In genomic region chr16:2048116-2048543, GRCh38 we compare ENCODE assay signal across 8 cellular contexts. TPM values are rescaled to one million over a fixed set of nuclear protein-coding genes. Genes with fewer than 3 reads are reported as not detected.
DNase-seq lines count a peak whose midpoint lies in the region; ATAC-seq, FAIRE-seq and TF ChIP-seq lines count a peak whose summit lies in the region.

No MANE protein-coding gene starts in this region.

- H3K9me3 ChIP-seq in HUES48 (ENCODE audit: control insufficient read depth, insufficient read depth, low read length) (no peaks in the 10 kb centered on the region), mucosa of rectum (ENCODE audit: control insufficient read depth in 2 of 2, low read length in 2 of 2) (no peaks in the 10 kb centered on the region)

- H3K4me3 ChIP-seq in HUES48 (ENCODE audit: low read depth, low read length) (peak overlapping the region; percentile 93), bronchial epithelial cell (ENCODE audit: low read depth, low read length) (peak overlapping the region; percentile 80), mucosa of rectum (ENCODE audit: low read length in 2 of 2) (peak overlapping the region; percentile 72 to 92)

- H3K4me1 ChIP-seq in HUES48 (ENCODE audit: control insufficient read depth, insufficient read depth, low read length) (peaks cover 7% of the 10 kb centered on the region), mucosa of rectum (ENCODE audit: control insufficient read depth in 2 of 2, insufficient read depth in 2 of 2, low read length in 2 of 2) (peaks cover 32 to 39% of the 10 kb centered on the region in 2 donors)

- TF ChIP-seq CTCF in C4-2B (conservative IDR thresholded peaks at IDR 0.05) = no peak
- TF ChIP-seq CTCF in bronchial epithelial cell (IDR thresholded peaks at IDR 0.05; ENCODE audit: insufficient read depth, low read length, severe bottlenecking) = no peak
- TF ChIP-seq CTCF in omental fat pad (IDR thresholded peaks at IDR 0.05) = no peak

- peak overlapping the region; percentile 80 for H3K27ac ChIP-seq in C4-2B
- no peak overlapping the region for H3K27ac ChIP-seq in HUES48 (ENCODE audit: low read depth, low read length)
- peak overlapping the region; percentile 41 to 77 for H3K27ac ChIP-seq in mucosa of rectum (ENCODE audit: low read depth in 2 of 2, low read length in 2 of 2)

- no peak for DNase-seq in bronchial epithelial cell (ENCODE audit: low read depth)
- no peak for DNase-seq in activated effector memory CD4-positive, alpha-beta T cell treated with anti-CD3 and anti-CD28 coated beads, Interleukin-2, amount 50 U/mL, for 16 hours
- DNase-seq in NCI-H2081 treated with DMSO at 0.1 percent for 48 hours (lab: John Stamatoyannopoulos, UW) = no peak
- DNase-seq in SKM-1 (lab: John Stamatoyannopoulos, UW; ENCODE audit: unreplicated experiment) = no peak
- DNase-seq in omental fat pad (ENCODE audit: low spot score) = no peak

- ATAC-seq in omental fat pad (ENCODE audit: low FRiP score) = no peak

- H3K36me3 ChIP-seq in HUES48 (ENCODE audit: control insufficient read depth, insufficient read depth, low read length) (peaks cover 36% of the 10 kb centered on the region), bronchial epithelial cell (ENCODE audit: control insufficient read depth, insufficient read depth, low read length) (peaks cover 9% of the 10 kb centered on the region), mucosa of rectum (ENCODE audit: control insufficient read depth in 2 of 2, insufficient read depth in 2 of 2, low read length in 2 of 2) (peaks cover 7 to 19% of the 10 kb centered on the region in 2 donors)

- peak overlapping the region; percentile 56; the same call in 1 of the 2 replicates for H3K9ac ChIP-seq in HUES48 (ENCODE audit: low read depth, low read length)
- peak overlapping the region; percentile 63 to 74 for H3K9ac ChIP-seq in mucosa of rectum (ENCODE audit: low read depth in 1 of 2, low read length in 2 of 2)

- no peaks in the 10 kb centered on the region for H3K27me3 ChIP-seq in HUES48 (ENCODE audit: control insufficient read depth, insufficient read depth, low read length)
- H3K27me3 ChIP-seq in bronchial epithelial cell (ENCODE audit: control insufficient read depth, insufficient read depth, low read length) = no peaks in the 10 kb centered on the region
- H3K27me3 ChIP-seq in mucosa of rectum (ENCODE audit: control insufficient read depth in 2 of 2, insufficient read depth in 2 of 2, low read length in 2 of 2) = no peaks in the 10 kb centered on the region

- no peak for FAIRE-seq in bronchial epithelial cell (lab: Jason Lieb, UNC)

RNA-seq across cellular contexts. Expression of gene TSC2, which starts 0.3 kb away (rescaled TPM):
- total RNA-seq in bronchial epithelial cell (25.0 and 34.7 TPM in 2 replicates), omental fat pad (10 to 100 TPM; 30.0 to 59.4 (median 35.9) TPM)

RNA-seq across cellular contexts. Expression of gene NTHL1, which starts 0.5 kb away (rescaled TPM):
- total RNA-seq in bronchial epithelial cell (18.6 and 44.0 TPM in 2 replicates), omental fat pad (10 to 100 TPM in 3 of 4 donors, 1 to 10 TPM in 1; 7.1 to 18.1 (median 10.9) TPM)

RNA-seq across cellular contexts. Expression of gene NHERF2, which starts 21.4 kb away (rescaled TPM):
- total RNA-seq in bronchial epithelial cell (15.8 and 20.1 TPM in 2 replicates), omental fat pad (100 to 1,000 TPM in 2 of 4 donors, 10 to 100 TPM in 2; 52.8 to 166 (median 84.9) TPM)

RNA-seq across cellular contexts. Expression of gene NPW, which starts 28.5 kb away (rescaled TPM):
- total RNA-seq in bronchial epithelial cell (0.13 TPM in 1 of 2 replicates, not detected in the other), omental fat pad (under 1 TPM in 1 of 4 donors, not detected in 3; 0.48 TPM)

RNA-seq across cellular contexts. Expression of gene ZNF598, which starts 38.5 kb away (rescaled TPM):
- total RNA-seq in bronchial epithelial cell (26.3 and 31.9 TPM in 2 replicates), omental fat pad (10 to 100 TPM; 19.1 to 49.0 (median 24.3) TPM)
